Comparison of ENCODE assay signal across 27 cellular contexts in genomic region chr20:48219306-48219705, GRCh38.
DNase-seq lines count a peak whose midpoint lies in the region; ATAC-seq and TF ChIP-seq lines count a peak whose summit lies in the region.
"Had no signal": no experiment of that assay in that cellular context is flagged by ENCODE, and none has a peak within 500 bp of the region (broad histone marks: within the 10 kb centered on the region; RNA-seq: fewer than 3 reads in every experiment).

No MANE protein-coding gene starts in this region.

- H3K18ac ChIP-seq in mesendoderm (ENCODE audit: low read length): no peak overlapping the region

- no peak overlapping the region for H3K9ac ChIP-seq in mesendoderm (ENCODE audit: low read length)
- H3K9ac ChIP-seq: BLaER1; BLaER1 treated with 17β-estradiol and CSF1 and Interleukin-3, amounts not matched to agents 10 nM and 100 nM had no signal

- H4K5ac ChIP-seq in mesendoderm (ENCODE audit: low read length): no peak overlapping the region

- H3K4me3 ChIP-seq in heart right ventricle (no peak overlapping the region), mesendoderm (ENCODE audit: low read length) (no peak overlapping the region)
- H3K4me3 ChIP-seq: A549; BLaER1; BLaER1 treated with 17β-estradiol and CSF1 and Interleukin-3, amounts not matched to agents 10 nM and 100 nM had no signal

- DNase-seq in Right ventricle myocardium inferior (ENCODE audit: missing footprints) (peak; percentile 52), heart right ventricle (no peak), mesendoderm (no peak), SHP77 treated with DMSO at 0.1 percent for 48 hours (lab: John Stamatoyannopoulos, UW) (no peak)
- DNase-seq: 8988T; ACHN; AML-193; BE2C; C1 segment of cervical spinal cord; Caco-2; Calu3; CD4-positive, alpha-beta memory T cell; CD4-positive, alpha-beta T cell; CD4-positive, CD25-positive, alpha-beta regulatory T cell; CD8-positive, alpha-beta memory T cell; CD8-positive, alpha-beta T cell; COR-L47; DMS 273 treated with DMSO at 0.1 percent for 48 hours; DMS153; DMS53; DND-41; EL had no signal

- H3K9me3 ChIP-seq in heart right ventricle: no peaks in the 10 kb centered on the region
- H3K9me3 ChIP-seq: A549; BE2C; BLaER1; BLaER1 treated with 17β-estradiol and CSF1 and Interleukin-3, amounts not matched to agents 10 nM and 100 nM had no signal

- no peak overlapping the region for H3K23ac ChIP-seq in mesendoderm (ENCODE audit: low read length)

- H3K4ac ChIP-seq in mesendoderm (ENCODE audit: low read depth, low read length): no peak overlapping the region

- no peaks in the 10 kb centered on the region for H3K4me1 ChIP-seq in heart right ventricle
- no peaks in the 10 kb centered on the region for H3K4me1 ChIP-seq in mesendoderm (ENCODE audit: control insufficient read depth, low read depth, low read length)
- H3K4me1 ChIP-seq: A549, BE2C had no signal

- TF ChIP-seq CTCF in heart right ventricle (IDR thresholded peaks at IDR 0.05): no peak

- no peaks in the 10 kb centered on the region for H3K79me1 ChIP-seq in mesendoderm (ENCODE audit: low read length)

- ATAC-seq in Right ventricle myocardium inferior (no peak), heart right ventricle (no peak)
- ATAC-seq: A549; CD8-positive, alpha-beta T cell had no signal

- no peak overlapping the region for H2BK5ac ChIP-seq in mesendoderm (ENCODE audit: low read length)

- peak overlapping the region; percentile 19 for H2AK5ac ChIP-seq in mesendoderm (ENCODE audit: low read length)

- H4K8ac ChIP-seq in mesendoderm (ENCODE audit: low read depth, low read length): no peak overlapping the region

- no peaks in the 10 kb centered on the region for H3K36me3 ChIP-seq in heart right ventricle
- H3K36me3 ChIP-seq in mesendoderm (ENCODE audit: control insufficient read depth, insufficient read depth, low read length): no peaks in the 10 kb centered on the region
- H3K36me3 ChIP-seq: BE2C; BLaER1; BLaER1 treated with 17β-estradiol and CSF1 and Interleukin-3, amounts not matched to agents 10 nM and 100 nM had no signal

- H2BK120ac ChIP-seq in mesendoderm (ENCODE audit: low read depth, low read length): no peak overlapping the region

- H3K4me2 ChIP-seq in mesendoderm (ENCODE audit: low read length): no peak overlapping the region
- H3K4me2 ChIP-seq: A549; BLaER1; BLaER1 treated with 17β-estradiol and CSF1 and Interleukin-3, amounts not matched to agents 10 nM and 100 nM had no signal

- no peaks in the 10 kb centered on the region for H3K79me2 ChIP-seq in mesendoderm (ENCODE audit: control insufficient read depth, insufficient read depth, low read length)

- no peak overlapping the region for H2BK15ac ChIP-seq in mesendoderm (replicated peaks; ENCODE audit: low read depth)

- H3K27me3 ChIP-seq in heart right ventricle: peaks cover 0 to 16% (median 0%) of the 10 kb centered on the region in 7 donors
- no peaks in the 10 kb centered on the region for H3K27me3 ChIP-seq in mesendoderm (ENCODE audit: insufficient read depth, low read length, poor library complexity)
- H3K27me3 ChIP-seq: BE2C; BLaER1; BLaER1 treated with 17β-estradiol and CSF1 and Interleukin-3, amounts not matched to agents 10 nM and 100 nM had no signal

- intact Hi-C loops in Right ventricle myocardium inferior (cut with DNase I): no loop called here
- intact Hi-C loops in heart right ventricle (cut with DNase I): no loop called here

- H3K27ac ChIP-seq in heart right ventricle: no peak overlapping the region
- no peak overlapping the region for H3K27ac ChIP-seq in mesendoderm (ENCODE audit: low read depth, low read length)
- H3K27ac ChIP-seq: 22Rv1; A549; BLaER1; BLaER1 treated with 17β-estradiol and CSF1 and Interleukin-3, amounts not matched to agents 10 nM and 100 nM; C4-2B had no signal

- WGBS in heart right ventricle, 2 donors: 84 to 92% methylated on average over 5 of the region's 5 CpGs
- WGBS in mesendoderm (ENCODE audit: extremely low coverage, insufficient coverage, low lambda C conversion rate): no CpG with 5 or more reads among the region's 5 CpGs

- H3K56ac ChIP-seq in mesendoderm (ENCODE audit: low read length): no peak overlapping the region
